1 cellular context compared by ENCODE assay signal in genomic region chr1:73674945-73675561, GRCh38.
TF ChIP-seq lines count a peak whose summit lies in the region.

No MANE protein-coding gene starts in this region.

TF ChIP-seq in WTC11, 78 proteins besides CTCF, POLR2A, EP300 and RAD21 (continued from another document):
- TF ChIP-seq STAT6 (CRISPR knock-in tag; conservative IDR thresholded peaks at IDR 0.05; ENCODE audit: low read depth), result no peak
- no peak for TF ChIP-seq MXD4 (CRISPR knock-in tag; IDR thresholded peaks at IDR 0.05; ENCODE audit: borderline replicate concordance)
- no peak for TF ChIP-seq ZNF671 (CRISPR knock-in tag; IDR thresholded peaks at IDR 0.05)
- TF ChIP-seq, protein P1, sequence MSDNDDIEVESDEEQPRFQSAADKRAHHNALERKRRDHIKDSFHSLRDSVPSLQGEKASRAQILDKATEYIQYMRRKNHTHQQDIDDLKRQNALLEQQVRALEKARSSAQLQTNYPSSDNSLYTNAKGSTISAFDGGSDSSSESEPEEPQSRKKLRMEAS (CRISPR knock-in tag; IDR thresholded peaks at IDR 0.05), result no peak
- no peak for TF ChIP-seq ZNF423 (CRISPR knock-in tag; IDR thresholded peaks at IDR 0.05)
- no peak for TF ChIP-seq GRHL2 (CRISPR knock-in tag; IDR thresholded peaks at IDR 0.05; ENCODE audit: insufficient replicate concordance, severe bottlenecking)
- TF ChIP-seq MYBL2 (CRISPR knock-in tag; IDR thresholded peaks at IDR 0.05), result no peak
- no peak for TF ChIP-seq E2F1 (CRISPR knock-in tag; IDR thresholded peaks at IDR 0.05)
